23 cellular contexts compared by ENCODE assay signal in the genomic region with DNA sequence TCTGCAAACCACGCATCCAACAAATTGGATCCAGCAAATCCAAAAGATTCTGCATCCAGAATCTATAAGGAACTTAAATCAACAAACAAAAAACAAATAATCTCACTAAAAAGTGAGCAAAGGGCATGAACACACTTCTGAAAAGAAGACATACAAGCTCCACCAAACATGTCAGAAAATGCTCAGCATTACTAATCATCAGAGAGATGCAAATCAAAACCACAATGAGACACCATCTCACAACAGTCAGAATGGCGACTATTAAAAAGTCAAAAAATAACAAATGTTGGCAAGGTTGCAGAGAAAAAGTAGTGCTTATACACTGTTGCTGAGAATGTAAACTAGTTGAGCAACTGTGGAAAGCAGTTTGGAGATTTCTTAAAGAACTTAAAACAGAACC.
"Had no signal": no experiment of that assay in that cellular context is flagged by ENCODE, and none has a peak within 500 bp of the region (broad histone marks: within the 10 kb centered on the region; RNA-seq: fewer than 3 reads in every experiment).

No MANE protein-coding gene starts in this region.

- H3K4me3 ChIP-seq: dorsolateral prefrontal cortex, left ventricle myocardium inferior, lower lobe of right lung, psoas muscle, skin epidermis, testis, tibial nerve, upper lobe of right lung had no signal

- H3K36me3 ChIP-seq: left ventricle myocardium inferior, lower lobe of right lung, tibial nerve, upper lobe of right lung had no signal

- H3K9me3 ChIP-seq: lower lobe of right lung, psoas muscle, testis, tibial nerve, upper lobe of right lung had no signal

- DNase-seq: cortex of kidney; dorsolateral prefrontal cortex; effector CD8-positive, alpha-beta T cell; foreskin fibroblast; immature natural killer cell; kidney; left cardiac atrium; left ventricle myocardium inferior; lower lobe of right lung; mesenchymal stem cell; midbrain; naive thymus-derived CD4-positive, alpha-beta T cell; nephron progenitor cell; psoas muscle; stimulated activated CD4-positive, alpha-beta T cell treated with anti-CD3 and anti-CD28 coated beads, Interleukin-2, amount 100 ng/mL, for 24 hours; stimulated activated CD4-positive, alpha-beta T cell treated with anti-CD3 and anti-CD28 coated beads, Interleukin-4, amount 100 ng/mL, for 4 hours; stimulated activated naive B cell treated with anti-CD40 and anti-IgM and Interleukin-4, amounts not matched to agents 10 μg/mL and 1 μg/mL and 100 μg/mL, for 72 hours; stimulated activated naive CD8-positive, alpha-beta T cell treated with anti-CD3 and anti-CD28 coated beads, Interleukin-15, amount 100 ng/mL, for 72 hours; testis; upper lobe of right lung had no signal

- FAIRE-seq: kidney had no signal

- H3K27me3 ChIP-seq: testis, tibial nerve, upper lobe of right lung had no signal

- H3K27ac ChIP-seq: dorsolateral prefrontal cortex, left ventricle myocardium inferior, lower lobe of right lung, parathyroid adenoma, psoas muscle, skin epidermis, testis, tibial nerve, upper lobe of right lung had no signal

- H2AFZ ChIP-seq: parathyroid adenoma had no signal

- H3K4me1 ChIP-seq: lower lobe of right lung, parathyroid adenoma, testis, tibial nerve, upper lobe of right lung had no signal

- H3K79me2 ChIP-seq: parathyroid adenoma had no signal

- H3K9ac ChIP-seq: parathyroid adenoma had no signal
